21 cellular contexts compared by ENCODE assay signal in genomic region chr14:73815849-73816816, GRCh38. TPM values are rescaled to one million over a fixed set of nuclear protein-coding genes. Genes with fewer than 3 reads are reported as not detected.
A peak's percentile ranks its signal among the peaks of the same experiment; 100 is the strongest.
DNase-seq lines count a peak whose midpoint lies in the region; ATAC-seq and TF ChIP-seq lines count a peak whose summit lies in the region.
"Had no signal": no experiment of that assay in that cellular context is flagged by ENCODE, and none has a peak within 500 bp of the region (broad histone marks: within the 10 kb centered on the region; RNA-seq: fewer than 3 reads in every experiment).

No MANE protein-coding gene starts in this region.

- no peaks in the 10 kb centered on the region for H3K27me3 Mint-ChIP-seq in mesothelial cell of epicardium (ENCODE audit: low read depth)
- H3K27me3 Mint-ChIP-seq: IgD-negative memory B cell, memory B cell had no signal

- TF ChIP-seq EP300 in stomach (IDR thresholded peaks at IDR 0.05): no peak

- no peaks in the 10 kb centered on the region for H3K9me3 ChIP-seq in stomach
- H3K9me3 ChIP-seq: body of pancreas, suprapubic skin had no signal

- H3K27me3 ChIP-seq in stomach: no peaks in the 10 kb centered on the region
- H3K27me3 ChIP-seq: body of pancreas, suprapubic skin had no signal

- intact Hi-C loops in stomach (cut with DNase I; ENCODE audit: low total_unique reads): no loop called here

- H3K4me1 Mint-ChIP-seq in mesothelial cell of epicardium: peaks cover 7% of the 10 kb centered on the region

- TF ChIP-seq POLR2A in stomach (IDR thresholded peaks at IDR 0.05): no peak

- H3K4me3 ChIP-seq in choroid plexus epithelial cell (ENCODE audit: low read depth, low read length): no peak overlapping the region
- H3K4me3 ChIP-seq in stomach: no peak overlapping the region
- H3K4me3 ChIP-seq: body of pancreas, suprapubic skin had no signal

- DNase-seq in SK-MEL-5 (ENCODE audit: low read depth, low spot score) (peak; percentile 17), choroid plexus epithelial cell (ENCODE audit: low read depth) (peak; percentile 66), mesothelial cell of epicardium (ENCODE audit: low spot score in 2 of 2, unreplicated experiment in 2 of 2) (no peak), stomach (peak; percentile 49), NCI-H510A (lab: John Stamatoyannopoulos, UW) (no peak), iPS-NIHi7 (ENCODE audit: extremely low spot score) (no peak)
- DNase-seq: activated CD4-positive, alpha-beta T cell treated with anti-CD3 and anti-CD28 coated beads, Interleukin-2, amount 50 U/mL, for 48 hours; activated naive CD4-positive, alpha-beta T cell treated with anti-CD3 and anti-CD28 coated beads, Interleukin-2, amount 50 U/mL, for 16 hours; body of pancreas; HFFc6; hippocampal formation; kidney; NCI-H187 treated with DMSO at 0.1 percent for 48 hours; NCI-H510A treated with DMSO at 0.1 percent for 48 hours; stimulated activated CD8-positive, alpha-beta memory T cell treated with anti-CD3 and anti-CD28 coated beads, Interleukin-4, amount 100 ng/mL, for 48 hours had no signal

- no peaks in the 10 kb centered on the region for H3K36me3 ChIP-seq in stomach
- H3K36me3 ChIP-seq: suprapubic skin had no signal

- peak overlapping the region; percentile 39 for H3K27ac Mint-ChIP-seq in mesothelial cell of epicardium
- H3K27ac Mint-ChIP-seq: HFFc6, IgD-negative memory B cell, memory B cell had no signal

- no peak for ATAC-seq in GM19351 (IDR thresholded peaks at IDR 0.05; ENCODE audit: unreplicated experiment)
- ATAC-seq: body of pancreas had no signal

- H3K4me3 Mint-ChIP-seq in mesothelial cell of epicardium: no peak overlapping the region
- H3K4me3 Mint-ChIP-seq: HFFc6, memory B cell, neural crest cell had no signal

- WGBS in stomach, 5 donors: 63 to 73% (median 69%) methylated on average over 9 to 10 of the region's 10 CpGs

- H3K27ac ChIP-seq in stomach: no peak overlapping the region
- H3K27ac ChIP-seq: body of pancreas, HL-60, suprapubic skin had no signal

- H3K4me1 ChIP-seq in stomach: no peaks in the 10 kb centered on the region
- H3K4me1 ChIP-seq: body of pancreas, suprapubic skin had no signal

- in situ Hi-C loops in SK-MEL-5 (cut with HindIII; ENCODE audit: low pct_unique_long_range_greater_than_20kb, low sequenced_read_pairs): no loop called here

- H3K36me3 Mint-ChIP-seq in mesothelial cell of epicardium: no peaks in the 10 kb centered on the region
- H3K36me3 Mint-ChIP-seq: memory B cell had no signal

- TF ChIP-seq CTCF in choroid plexus epithelial cell (conservative IDR thresholded peaks at IDR 0.05; ENCODE audit: low read depth, low read length): no peak
- no peak for TF ChIP-seq CTCF in mesothelial cell of epicardium (IDR thresholded peaks at IDR 0.05; ENCODE audit: unreplicated experiment)
- no peak for TF ChIP-seq CTCF in stomach (IDR thresholded peaks at IDR 0.05)

- H3K9me3 Mint-ChIP-seq in mesothelial cell of epicardium: no peaks in the 10 kb centered on the region
- H3K9me3 Mint-ChIP-seq: HFFc6, IgD-negative memory B cell, memory B cell, neural crest cell had no signal

RNA-seq across cellular contexts. Expression of gene PTGR2, which starts 35.5 kb away (rescaled TPM):
- total RNA-seq in SK-MEL-5 (2014; rRNA removed; shearing (Covaris generic)): 6.6 and 7.7 TPM in 2 replicates
- 7.0 and 7.2 TPM in 2 replicates for polyA plus RNA-seq in SK-MEL-5 (2015; cell fraction: cytosol; rRNA removed)
- 16.5 and 17.7 TPM in 2 replicates for polyA plus RNA-seq in SK-MEL-5 (2015; cell fraction: nucleus; rRNA removed)
- 12.4 to 14.5 TPM (median 14.0 TPM) in 3 replicates for total RNA-seq in mesothelial cell of epicardium
- total RNA-seq in stomach: 10 to 100 TPM in 1 of 5 donors, 1 to 10 TPM in 3, under 1 TPM in 1; 0.58 to 17.0 (median 7.7) TPM
- 1 to 10 TPM; 4.5 to 5.5 (median 4.7) TPM for polyA plus RNA-seq in stomach

Comparison
In these comparisons a context has a peak if more than half of its experiments do, and no peak if none do; other contexts are left out.
1. DNase-seq: peak in SK-MEL-5 (single experiment), choroid plexus epithelial cell (single experiment) and stomach (single experiment); none in mesothelial cell of epicardium (0 of 2), NCI-H510A (single experiment) and iPS-NIHi7 (single experiment).